ENCODE assay signal across 12 cellular contexts in genomic region chr16:23071202-23072083, GRCh38.
A peak's percentile ranks its signal among the peaks of the same experiment; 100 is the strongest.
DNase-seq lines count a peak whose midpoint lies in the region; ATAC-seq and TF ChIP-seq lines count a peak whose summit lies in the region.
"Had no signal": no experiment of that assay in that cellular context is flagged by ENCODE, and none has a peak within 500 bp of the region (broad histone marks: within the 10 kb centered on the region; RNA-seq: fewer than 3 reads in every experiment).

No MANE protein-coding gene starts in this region.

- no peak for TF ChIP-seq POLR2A in vagina (IDR thresholded peaks at IDR 0.05)

- DNase-seq in Right ventricle myocardium inferior (ENCODE audit: missing footprints) (no peak), cardiac septum (ENCODE audit: low spot score) (no peak), nephron progenitor cell (no peak), vagina (ENCODE audit: extremely low spot score in 2 of 2) (no peak), NCI-H2029 treated with DMSO at 0.1 percent for 48 hours (lab: John Stamatoyannopoulos, UW) (no peak)
- no peak for DNase-seq in activated CD4-positive, alpha-beta T cell treated with anti-CD3 and anti-CD28 coated beads for 1 hour
- DNase-seq in activated naive CD4-positive, alpha-beta T cell treated with anti-CD3 and anti-CD28 coated beads, Interleukin-2, amount 10 ng/mL, durations not matched to agents 7 days and 5 days, result no peak
- DNase-seq: H7, NCI-H1092 had no signal

- H3K27ac Mint-ChIP-seq in nephron progenitor cell, result peak overlapping the region; percentile 39
- no peak overlapping the region for H3K27ac Mint-ChIP-seq in activated naive CD4-positive, alpha-beta T cell treated with anti-CD3 and anti-CD28 coated beads, Interleukin-2, amount 10 ng/mL, durations not matched to agents 7 days and 5 days
- H3K27ac Mint-ChIP-seq: dendritic cell treated with granulocyte-macrophage colony-stimulating factor and Interleukin-4, amounts not matched to agents 40 ng/mL and 50 ng/mL, for 4 days had no signal

- ATAC-seq in Right ventricle myocardium inferior (peak; percentile 58), esophagus mucosa (peak; percentile 68)

- CTCF ChIA-PET in activated naive CD4-positive, alpha-beta T cell treated with anti-CD3 and anti-CD28 coated beads, Interleukin-2, amount 10 ng/mL, durations not matched to agents 7 days and 5 days (lab: Charles Lee), result interaction anchor here (1.1 to 1.9 kb wide), 2 partner anchors 11 to 364 kb away, joined by 4 to 5 read pairs; no protein-coding TSS in a partner anchor

- intact Hi-C loops in Right ventricle myocardium inferior (cut with DNase I) (loop anchor here (2.0 to 10.0 kb wide), 2 partner anchors 77 to 363 kb away; partner anchors contain the start of gene USP31), cardiac septum (cut with DNase I) (loop anchor here (2.0 to 5.0 kb wide), 3 partner anchors 46 to 77 kb away; partner anchors contain the start of gene USP31), vagina (cut with DNase I) (no loop called here)

- H3K27ac ChIP-seq in vagina, result peak overlapping the region; percentile 43
- H3K27ac ChIP-seq: 22Rv1 had no signal

- H3K4me3 Mint-ChIP-seq in nephron progenitor cell, result no peak overlapping the region
- no peak overlapping the region for H3K4me3 Mint-ChIP-seq in activated naive CD4-positive, alpha-beta T cell treated with anti-CD3 and anti-CD28 coated beads, Interleukin-2, amount 10 ng/mL, durations not matched to agents 7 days and 5 days
- H3K4me3 Mint-ChIP-seq: dendritic cell treated with granulocyte-macrophage colony-stimulating factor and Interleukin-4, amounts not matched to agents 40 ng/mL and 50 ng/mL, for 4 days had no signal

- H3K27me3 ChIP-seq in vagina, result no peaks in the 10 kb centered on the region

- no peak overlapping the region for H3K4me3 ChIP-seq in vagina

- H3K36me3 Mint-ChIP-seq in nephron progenitor cell (ENCODE audit: low read depth), result peaks cover 36% of the 10 kb centered on the region
- H3K36me3 Mint-ChIP-seq in activated naive CD4-positive, alpha-beta T cell treated with anti-CD3 and anti-CD28 coated beads, Interleukin-2, amount 10 ng/mL, durations not matched to agents 7 days and 5 days, result peaks cover 13% of the 10 kb centered on the region

- TF ChIP-seq CTCF in nephron progenitor cell (IDR thresholded peaks at IDR 0.05), result no peak
- TF ChIP-seq CTCF in vagina (IDR thresholded peaks at IDR 0.05), result no peak

- H3K4me1 ChIP-seq in vagina, result peaks cover 19% of the 10 kb centered on the region

- H3K4me1 Mint-ChIP-seq in nephron progenitor cell, result peaks cover 9% of the 10 kb centered on the region
- H3K4me1 Mint-ChIP-seq in activated naive CD4-positive, alpha-beta T cell treated with anti-CD3 and anti-CD28 coated beads, Interleukin-2, amount 10 ng/mL, durations not matched to agents 7 days and 5 days, result no peaks in the 10 kb centered on the region

- peaks cover 3 to 52% of the 10 kb centered on the region in 2 donors for H3K36me3 ChIP-seq in vagina

- no peaks in the 10 kb centered on the region for H3K9me3 ChIP-seq in vagina

- H3K27me3 Mint-ChIP-seq in nephron progenitor cell (ENCODE audit: low read depth, poor library complexity), result peaks cover 2% of the 10 kb centered on the region
- H3K27me3 Mint-ChIP-seq in activated naive CD4-positive, alpha-beta T cell treated with anti-CD3 and anti-CD28 coated beads, Interleukin-2, amount 10 ng/mL, durations not matched to agents 7 days and 5 days, result no peaks in the 10 kb centered on the region
- H3K27me3 Mint-ChIP-seq: dendritic cell treated with granulocyte-macrophage colony-stimulating factor and Interleukin-4, amounts not matched to agents 40 ng/mL and 50 ng/mL, for 4 days had no signal

- H3K9me3 Mint-ChIP-seq in nephron progenitor cell, result no peaks in the 10 kb centered on the region
- no peaks in the 10 kb centered on the region for H3K9me3 Mint-ChIP-seq in activated naive CD4-positive, alpha-beta T cell treated with anti-CD3 and anti-CD28 coated beads, Interleukin-2, amount 10 ng/mL, durations not matched to agents 7 days and 5 days
- H3K9me3 Mint-ChIP-seq: dendritic cell treated with granulocyte-macrophage colony-stimulating factor and Interleukin-4, amounts not matched to agents 40 ng/mL and 50 ng/mL, for 4 days had no signal
